8 cellular contexts compared by ENCODE assay signal in the genomic region with DNA sequence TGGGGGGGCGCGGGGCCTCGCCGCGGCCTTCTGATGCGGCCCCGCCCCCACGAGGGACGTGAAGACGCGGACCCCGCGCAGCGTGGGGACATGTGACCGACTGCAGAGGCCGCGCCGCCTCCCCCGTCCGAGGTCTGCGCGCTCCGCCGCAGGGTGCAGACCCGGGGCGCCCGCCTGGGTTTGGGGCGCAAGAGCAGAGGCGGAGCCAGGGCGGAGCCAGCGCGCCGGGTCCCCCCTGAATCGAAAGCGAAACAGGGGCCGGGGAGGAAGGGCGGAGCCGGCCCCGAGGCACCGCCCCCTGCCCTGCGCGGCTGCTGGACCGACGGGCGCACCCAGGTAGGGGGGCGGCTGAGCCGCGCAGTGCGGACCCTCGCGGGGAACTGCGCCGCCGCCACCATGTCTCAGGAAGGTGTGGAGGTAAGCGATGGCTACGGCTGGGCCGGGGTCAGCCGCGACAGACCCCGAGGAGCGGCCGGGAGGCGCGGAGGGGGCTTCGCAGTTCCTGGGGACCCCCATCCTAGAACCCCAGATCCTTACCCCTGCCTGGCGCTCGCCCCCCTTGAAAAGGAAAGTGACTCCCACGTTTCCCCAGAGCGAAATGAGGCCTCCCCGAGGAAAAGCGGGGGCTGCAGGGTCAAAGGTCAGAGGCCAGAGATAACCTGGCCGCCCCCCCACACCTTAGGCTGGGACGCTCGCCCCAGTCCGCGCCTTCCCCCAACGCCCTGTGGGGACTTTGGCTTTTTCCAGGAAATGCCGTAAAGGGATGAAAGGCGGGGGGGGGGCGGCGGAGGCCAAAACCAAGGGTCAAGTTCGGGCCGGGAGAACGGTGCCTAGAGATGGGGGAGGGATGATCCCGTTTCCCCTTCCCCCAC. TPM values are rescaled to one million over a fixed set of nuclear protein-coding genes. Genes with fewer than 3 reads are reported as not detected.
DNase-seq lines count a peak whose midpoint lies in the region; ATAC-seq and TF ChIP-seq lines count a peak whose summit lies in the region.

Gene SHFL, plus strand, starts transcription at position 286 of the 872 bp plus-strand sequence. Its CDS starts 111 bp downstream, at position 397.

- no peaks in the 10 kb centered on the region for H3K36me3 ChIP-seq in mucosa of descending colon (ENCODE audit: low read depth)

- peak; percentile 69 for TF ChIP-seq POLR2A in GM18505 (IDR thresholded peaks at IDR 0.05; ENCODE audit: borderline replicate concordance, extremely low read depth, insufficient read depth, insufficient read length)

- no peaks in the 10 kb centered on the region for H3K4me1 ChIP-seq in mucosa of descending colon (ENCODE audit: low read depth)

- no peaks in the 10 kb centered on the region for H3K9me3 ChIP-seq in mucosa of descending colon

- ATAC-seq in GM18505 (IDR thresholded peaks at IDR 0.05; ENCODE audit: unreplicated experiment): peak; percentile 82
- peak; percentile 91 for ATAC-seq in HG02798 (IDR thresholded peaks at IDR 0.05; ENCODE audit: poor library complexity, unreplicated experiment)
- peak; percentile 98 for ATAC-seq in mucosa of descending colon

- TF ChIP-seq CTCF in epithelial cell of esophagus (IDR thresholded peaks at IDR 0.05; ENCODE audit: insufficient read depth, low read depth, low read length, missing control alignments): no peak
- TF ChIP-seq CTCF in mucosa of descending colon (IDR thresholded peaks at IDR 0.05): no peak

- H3K4me3 ChIP-seq in epithelial cell of esophagus (ENCODE audit: low read length) (peak within 1 kb of the TSS; percentile 75), mucosa of descending colon (peak within 1 kb of the TSS; percentile 76)

- intact Hi-C loops in mucosa of descending colon (cut with DNase I, micrococcal nuclease): no loop called here

- peak; percentile 48 for DNase-seq in NCI-H774 (lab: John Stamatoyannopoulos, UW)
- DNase-seq in activated T-cell treated with anti-CD3 and anti-CD28 coated beads for 24 hours (ENCODE audit: low read depth): peak; percentile 72
- peak; percentile 58 for DNase-seq in epithelial cell of esophagus (ENCODE audit: low read depth)
- DNase-seq in mucosa of descending colon: peak; percentile 86 to 91 (median 88)
- peak; percentile 64 to 73 for DNase-seq in stimulated activated CD8-positive, alpha-beta memory T cell treated with anti-CD3 and anti-CD28 coated beads, Interleukin-2, amount 100 ng/mL, for 1 hour (ENCODE audit: low read depth in 2 of 2)
- DNase-seq in NCI-H446 (lab: John Stamatoyannopoulos, UW): no peak

RNA-seq across cellular contexts. Expression of gene SHFL, which starts in this region (rescaled TPM):
- 10 to 100 TPM; 26.9 to 41.5 (median 28.1) TPM for total RNA-seq in mucosa of descending colon

Comparison
In these comparisons a context has a peak if more than half of its experiments do, and no peak if none do; other contexts are left out.
1. DNase-seq: peak in NCI-H774 (single experiment), activated T-cell treated with anti-CD3 and anti-CD28 coated beads for 24 hours (single experiment), epithelial cell of esophagus (single experiment), mucosa of descending colon (3 of 3) and stimulated activated CD8-positive, alpha-beta memory T cell treated with anti-CD3 and anti-CD28 coated beads, Interleukin-2, amount 100 ng/mL, for 1 hour (2 of 2); none in NCI-H446 (0 of 2).
2. Peak in every context shown above with its lines, with median percentiles within 50 percentile points of each other: ATAC-seq.